In the genomic region with DNA sequence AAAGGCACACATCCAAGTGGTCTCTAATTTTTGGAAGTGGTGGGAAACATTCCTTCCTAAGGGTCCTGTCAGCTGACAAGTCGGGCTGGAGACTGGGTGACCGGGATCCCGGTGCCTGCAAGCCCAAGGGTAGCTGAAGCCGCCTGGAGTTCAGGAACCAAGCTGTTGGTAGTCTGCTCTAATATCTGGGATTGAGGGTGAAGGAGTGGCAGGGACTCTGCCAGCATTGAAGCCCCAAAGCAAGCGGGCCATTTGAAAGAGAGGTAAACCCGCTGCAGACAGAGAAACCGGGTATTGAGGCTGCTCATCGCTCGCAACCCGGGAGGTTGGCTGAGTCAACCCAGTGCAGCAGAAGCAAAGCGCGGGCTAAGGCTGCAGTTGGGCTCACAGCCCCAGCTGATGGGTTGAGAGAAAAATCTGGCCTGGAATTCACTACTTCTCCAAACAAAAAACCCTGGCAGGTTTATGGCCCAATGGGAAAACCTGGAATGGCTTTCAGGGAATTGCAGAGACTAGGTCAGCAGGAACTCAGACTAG, we compare ENCODE assay signal across 8 cellular contexts. TPM values are rescaled to one million over a fixed set of nuclear protein-coding genes. Genes with fewer than 3 reads are reported as not detected.
DNase-seq lines count a peak whose midpoint lies in the region; ATAC-seq and TF ChIP-seq lines count a peak whose summit lies in the region.

No MANE protein-coding gene starts in this region.

- H3K9ac ChIP-seq in HUES48 (ENCODE audit: low read depth, low read length) (no peak overlapping the region), PC-3 (ENCODE audit: low read length) (peak overlapping the region; percentile 43)

- H3K4me1 ChIP-seq in HUES48 (ENCODE audit: control insufficient read depth, insufficient read depth, low read length) = 0 out of 2 replicates have a peak, but pooled peaks cover 5% of the 10 kb centered on the region
- H3K4me1 ChIP-seq in PC-3 (ENCODE audit: insufficient read depth, low read length) = peaks cover 3% of the 10 kb centered on the region; the same call in 1 of the 2 replicates

- POLR2A ChIA-PET in PC-3 (lab: Charles Lee; ENCODE audit: unreplicated experiment) = interaction anchor here (0.5 kb wide), 1 partner anchor 108 kb away, joined by 3 read pairs; no protein-coding TSS in a partner anchor

- CTCF ChIA-PET in PC-3 (lab: Charles Lee) = interaction anchor here (0.6 kb wide), 1 partner anchor 601 kb away, joined by 6 read pairs; no protein-coding TSS in a partner anchor

- H3K27me3 ChIP-seq in HUES48 (ENCODE audit: control insufficient read depth, insufficient read depth, low read length) (peaks cover 24% of the 10 kb centered on the region), PC-3 (ENCODE audit: low read length) (no peaks in the 10 kb centered on the region)

- peak; percentile 97 for ATAC-seq in PC-3
- no peak for ATAC-seq in GM18909 (IDR thresholded peaks at IDR 0.05; ENCODE audit: poor library complexity, unreplicated experiment)

- no peaks in the 10 kb centered on the region for H3K9me3 ChIP-seq in HUES48 (ENCODE audit: control insufficient read depth, insufficient read depth, low read length)
- no peaks in the 10 kb centered on the region for H3K9me3 ChIP-seq in PC-3 (ENCODE audit: low read length)

- peak overlapping the region; percentile 97 for H3K4me2 ChIP-seq in PC-3 (ENCODE audit: low read length)

- DNase-seq in DMS153 treated with DMSO at 0.1 percent for 48 hours (lab: John Stamatoyannopoulos, UW; ENCODE audit: unreplicated experiment) = peak; percentile 63
- DNase-seq in PC-3 = peak; percentile 91
- DNase-seq in choroid plexus epithelial cell (ENCODE audit: low read depth) = peak; percentile 90
- DNase-seq in kidney tubule cell (ENCODE audit: low spot score) = peak; percentile 89
- DNase-seq in stimulated activated CD4-positive, alpha-beta T cell treated with anti-CD3 and anti-CD28 coated beads, Interleukin-4, amount 100 ng/mL, for 48 hours (ENCODE audit: low read depth in 2 of 2) = peak; percentile 10 to 27
- DNase-seq in AML-193 (lab: John Stamatoyannopoulos, UW) = no peak

- no TSS peak for BruUV-seq in PC-3 (replicated peaks; lab: Mats Ljungman, UMichigan)

- H3K79me2 ChIP-seq in PC-3 (ENCODE audit: low read length) = no peaks in the 10 kb centered on the region

- H3K9me2 ChIP-seq in PC-3 (replicated peaks; ENCODE audit: low read length) = no peaks in the 10 kb centered on the region

- intact Hi-C loops in PC-3 (cut with micrococcal nuclease) = loop anchor here (10.0 kb wide), 1 partner anchor 108 kb away; no protein-coding TSS in a partner anchor

- no peaks in the 10 kb centered on the region for H3K36me3 ChIP-seq in HUES48 (ENCODE audit: control insufficient read depth, insufficient read depth, low read length)
- no peaks in the 10 kb centered on the region for H3K36me3 ChIP-seq in PC-3 (ENCODE audit: low read depth, low read length)

- peak overlapping the region; percentile 98 for H2AFZ ChIP-seq in PC-3 (ENCODE audit: low read length)

- no peaks in the 10 kb centered on the region for H3F3A ChIP-seq in PC-3 (ENCODE audit: low read length, unreplicated experiment)

- TF ChIP-seq CTCF in PC-3 (conservative IDR thresholded peaks at IDR 0.05; ENCODE audit: low read depth, low read length) (no peak), choroid plexus epithelial cell (conservative IDR thresholded peaks at IDR 0.05; ENCODE audit: low read depth, low read length) (no peak)

- H3K27ac ChIP-seq in HUES48 (ENCODE audit: low read depth, low read length) (peak overlapping the region; percentile 29), PC-3 (ENCODE audit: low read length) (no peak overlapping the region)

- H3K4me3 ChIP-seq in HUES48 (ENCODE audit: low read depth, low read length) (peak overlapping the region; percentile 68), PC-3 (ENCODE audit: low read length) (peak overlapping the region; percentile 77), choroid plexus epithelial cell (ENCODE audit: low read depth, low read length) (peak overlapping the region; percentile 49)

- H4K20me1 ChIP-seq in PC-3 (ENCODE audit: low read length) = no peaks in the 10 kb centered on the region

RNA-seq across cellular contexts. Expression of a gene that starts 28.2 kb away (rescaled TPM):
- 20.2 and 22.5 TPM in 2 replicates for total RNA-seq in PC-3 (2014; rRNA removed)

Comparison
In these comparisons a context has a peak if more than half of its experiments do, and no peak if none do; other contexts are left out.
1. DNase-seq: peak in DMS153 treated with DMSO at 0.1 percent for 48 hours (single experiment), PC-3 (single experiment), choroid plexus epithelial cell (single experiment), kidney tubule cell (single experiment) and stimulated activated CD4-positive, alpha-beta T cell treated with anti-CD3 and anti-CD28 coated beads, Interleukin-4, amount 100 ng/mL, for 48 hours (2 of 2); none in AML-193 (0 of 2).
2. Peak in every context shown above with its lines, with median percentiles within 50 percentile points of each other: H3K4me3 ChIP-seq.